In the genomic region with DNA sequence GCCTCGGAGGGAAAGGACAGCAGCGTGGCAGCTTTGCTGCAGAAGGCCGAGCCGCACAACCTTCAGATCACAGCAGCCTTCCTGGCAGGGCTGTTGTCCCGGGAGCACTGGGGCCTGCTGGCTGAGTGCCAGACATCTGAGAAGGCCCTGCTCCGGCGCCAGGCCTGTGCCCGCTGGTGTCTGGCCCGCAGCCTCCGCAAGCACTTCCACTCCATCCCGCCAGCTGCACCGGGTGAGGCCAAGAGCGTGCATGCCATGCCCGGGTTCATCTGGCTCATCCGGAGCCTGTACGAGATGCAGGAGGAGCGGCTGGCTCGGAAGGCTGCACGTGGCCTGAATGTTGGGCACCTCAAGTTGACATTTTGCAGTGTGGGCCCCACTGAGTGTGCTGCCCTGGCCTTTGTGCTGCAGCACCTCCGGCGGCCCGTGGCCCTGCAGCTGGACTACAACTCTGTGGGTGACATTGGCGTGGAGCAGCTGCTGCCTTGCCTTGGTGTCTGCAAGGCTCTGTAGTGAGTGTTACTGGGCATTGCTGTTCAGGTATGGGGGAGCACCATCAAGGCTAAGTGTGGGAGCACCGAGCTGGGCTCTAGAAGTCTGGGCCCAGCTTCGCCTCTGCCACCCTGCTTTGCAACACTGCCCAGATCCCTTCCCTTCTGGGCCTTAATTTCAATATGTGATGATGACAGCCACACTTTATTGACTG, we compare ENCODE assay signal across 1 cellular context.
A peak's percentile ranks its signal among the peaks of the same experiment; 100 is the strongest.
TF ChIP-seq lines count a peak whose summit lies in the region.

No MANE protein-coding gene starts in this region.

TF ChIP-seq in SK-N-SH, 30 proteins besides CTCF, POLR2A, EP300 and RAD21 (continued from another document):
- TF ChIP-seq, protein P1, sequence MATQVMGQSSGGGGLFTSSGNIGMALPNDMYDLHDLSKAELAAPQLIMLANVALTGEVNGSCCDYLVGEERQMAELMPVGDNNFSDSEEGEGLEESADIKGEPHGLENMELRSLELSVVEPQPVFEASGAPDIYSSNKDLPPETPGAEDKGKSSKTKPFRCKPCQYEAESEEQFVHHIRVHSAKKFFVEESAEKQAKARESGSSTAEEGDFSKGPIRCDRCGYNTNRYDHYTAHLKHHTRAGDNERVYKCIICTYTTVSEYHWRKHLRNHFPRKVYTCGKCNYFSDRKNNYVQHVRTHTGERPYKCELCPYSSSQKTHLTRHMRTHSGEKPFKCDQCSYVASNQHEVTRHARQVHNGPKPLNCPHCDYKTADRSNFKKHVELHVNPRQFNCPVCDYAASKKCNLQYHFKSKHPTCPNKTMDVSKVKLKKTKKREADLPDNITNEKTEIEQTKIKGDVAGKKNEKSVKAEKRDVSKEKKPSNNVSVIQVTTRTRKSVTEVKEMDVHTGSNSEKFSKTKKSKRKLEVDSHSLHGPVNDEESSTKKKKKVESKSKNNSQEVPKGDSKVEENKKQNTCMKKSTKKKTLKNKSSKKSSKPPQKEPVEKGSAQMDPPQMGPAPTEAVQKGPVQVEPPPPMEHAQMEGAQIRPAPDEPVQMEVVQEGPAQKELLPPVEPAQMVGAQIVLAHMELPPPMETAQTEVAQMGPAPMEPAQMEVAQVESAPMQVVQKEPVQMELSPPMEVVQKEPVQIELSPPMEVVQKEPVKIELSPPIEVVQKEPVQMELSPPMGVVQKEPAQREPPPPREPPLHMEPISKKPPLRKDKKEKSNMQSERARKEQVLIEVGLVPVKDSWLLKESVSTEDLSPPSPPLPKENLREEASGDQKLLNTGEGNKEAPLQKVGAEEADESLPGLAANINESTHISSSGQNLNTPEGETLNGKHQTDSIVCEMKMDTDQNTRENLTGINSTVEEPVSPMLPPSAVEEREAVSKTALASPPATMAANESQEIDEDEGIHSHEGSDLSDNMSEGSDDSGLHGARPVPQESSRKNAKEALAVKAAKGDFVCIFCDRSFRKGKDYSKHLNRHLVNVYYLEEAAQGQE (IDR thresholded peaks at IDR 0.05; ENCODE audit: low read depth, low read length), result no peak
- TF ChIP-seq, protein P2, sequence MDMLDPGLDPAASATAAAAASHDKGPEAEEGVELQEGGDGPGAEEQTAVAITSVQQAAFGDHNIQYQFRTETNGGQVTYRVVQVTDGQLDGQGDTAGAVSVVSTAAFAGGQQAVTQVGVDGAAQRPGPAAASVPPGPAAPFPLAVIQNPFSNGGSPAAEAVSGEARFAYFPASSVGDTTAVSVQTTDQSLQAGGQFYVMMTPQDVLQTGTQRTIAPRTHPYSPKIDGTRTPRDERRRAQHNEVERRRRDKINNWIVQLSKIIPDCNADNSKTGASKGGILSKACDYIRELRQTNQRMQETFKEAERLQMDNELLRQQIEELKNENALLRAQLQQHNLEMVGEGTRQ (IDR thresholded peaks at IDR 0.05; ENCODE audit: borderline replicate concordance, low read depth, low read length), result no peak
- TF ChIP-seq FOXJ3 (CRISPR knock-in tag; IDR thresholded peaks at IDR 0.05) (no peak), YY1 (IDR thresholded peaks at IDR 0.05; ENCODE audit: low read depth) (no peak), CHD2 (IDR thresholded peaks at IDR 0.05; ENCODE audit: low read length, partially characterized antibody) (peak; percentile 50), JUND (IDR thresholded peaks at IDR 0.05) (no peak), TCF12 (IDR thresholded peaks at IDR 0.05) (no peak), FOSL2 (IDR thresholded peaks at IDR 0.05; ENCODE audit: borderline replicate concordance, low read depth) (no peak), GATA2 (CRISPR knock-in tag; IDR thresholded peaks at IDR 0.05) (0 out of 2 replicates have a peak, but pooled peaks have one; percentile 6), NFIC (IDR thresholded peaks at IDR 0.05; ENCODE audit: borderline replicate concordance) (peak; percentile 46), SIN3A (IDR thresholded peaks at IDR 0.05; ENCODE audit: borderline replicate concordance, low read depth, low read length) (no peak), MXI1 (IDR thresholded peaks at IDR 0.05; ENCODE audit: low read depth, low read length) (peak; percentile 78; the same call in 1 of the 2 replicates), ELF1 (IDR thresholded peaks at IDR 0.05) (no peak)
- TF ChIP-seq, protein P3, sequence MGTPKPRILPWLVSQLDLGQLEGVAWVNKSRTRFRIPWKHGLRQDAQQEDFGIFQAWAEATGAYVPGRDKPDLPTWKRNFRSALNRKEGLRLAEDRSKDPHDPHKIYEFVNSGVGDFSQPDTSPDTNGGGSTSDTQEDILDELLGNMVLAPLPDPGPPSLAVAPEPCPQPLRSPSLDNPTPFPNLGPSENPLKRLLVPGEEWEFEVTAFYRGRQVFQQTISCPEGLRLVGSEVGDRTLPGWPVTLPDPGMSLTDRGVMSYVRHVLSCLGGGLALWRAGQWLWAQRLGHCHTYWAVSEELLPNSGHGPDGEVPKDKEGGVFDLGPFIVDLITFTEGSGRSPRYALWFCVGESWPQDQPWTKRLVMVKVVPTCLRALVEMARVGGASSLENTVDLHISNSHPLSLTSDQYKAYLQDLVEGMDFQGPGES (IDR thresholded peaks at IDR 0.05; ENCODE audit: low read depth, low read length), result no peak
